13 cellular contexts compared by ENCODE assay signal in genomic region chr2:131482506-131483155, GRCh38. TPM values are rescaled to one million over a fixed set of nuclear protein-coding genes. Genes with fewer than 3 reads are reported as not detected.
"Had no signal": no experiment of that assay in that cellular context is flagged by ENCODE, and none has a peak within 500 bp of the region (broad histone marks: within the 10 kb centered on the region; RNA-seq: fewer than 3 reads in every experiment).

No MANE protein-coding gene starts in this region.

RNA-seq across cellular contexts. Expression of gene TUBA3D, which starts 6.7 kb away (rescaled TPM):
- total RNA-seq: naive thymus-derived CD8-positive, alpha-beta T cell; natural killer cell treated with Interleukin-12 subunit alpha and Interleukin-12 subunit beta and Interleukin-15 and Interleukin-18, amount 100 ng/mL, for 72 hours; neural crest cell; omental fat pad; pulmonary artery endothelial cell; sciatic nerve; smooth muscle cell; stomach; subcutaneous adipose tissue; temporal lobe; thoracic aorta; tibial nerve; ureter had no signal
